In the genomic region with DNA sequence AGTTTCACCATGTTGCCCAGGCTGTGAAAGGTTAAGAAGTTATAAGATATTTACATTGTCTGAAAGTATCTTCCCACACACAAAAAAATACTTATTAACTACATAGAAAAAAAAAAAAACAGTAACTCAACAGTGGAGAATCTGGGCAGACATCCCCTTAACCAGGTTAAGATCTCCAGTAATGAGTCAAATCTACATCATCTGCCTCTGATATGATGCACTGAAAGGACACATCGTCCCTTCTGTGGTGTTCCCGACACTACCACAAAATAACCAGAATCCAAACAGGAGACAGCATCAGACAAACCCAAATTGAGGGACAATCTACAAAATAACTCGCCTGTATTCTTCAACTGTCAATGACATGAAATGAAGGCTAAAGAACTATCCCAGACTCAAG, we compare ENCODE assay signal across 17 cellular contexts. TPM values are rescaled to one million over a fixed set of nuclear protein-coding genes. Genes with fewer than 3 reads are reported as not detected.
DNase-seq lines count a peak whose midpoint lies in the region; TF ChIP-seq lines count a peak whose summit lies in the region.
"Had no signal": no experiment of that assay in that cellular context is flagged by ENCODE, and none has a peak within 500 bp of the region (broad histone marks: within the 10 kb centered on the region; RNA-seq: fewer than 3 reads in every experiment).

No MANE protein-coding gene starts in this region.

- no peaks in the 10 kb centered on the region for H3K36me3 Mint-ChIP-seq in chondrocyte (ENCODE audit: low read depth)
- H3K36me3 Mint-ChIP-seq: CD4-positive, alpha-beta memory T cell had no signal

- intact Hi-C loops in lower leg skin (cut with DNase I; ENCODE audit: low total_unique reads) (no loop called here), dorsolateral prefrontal cortex (cut with DNase I) (no loop called here)

- H3K4me3 ChIP-seq in skeletal muscle cell (ENCODE audit: low read depth, low read length) (no peak overlapping the region), lower leg skin (ENCODE audit: low read depth, poor library complexity, severe bottlenecking) (no peak overlapping the region), dorsolateral prefrontal cortex (no peak overlapping the region)
- H3K4me3 ChIP-seq: BLaER1 had no signal

- no peaks in the 10 kb centered on the region for H3K9me3 Mint-ChIP-seq in chondrocyte (ENCODE audit: low read depth)
- H3K9me3 Mint-ChIP-seq: CD4-positive, alpha-beta memory T cell had no signal

- in situ Hi-C loops in Caki2 (cut with HindIII; ENCODE audit: low pct_unique_long_range_greater_than_20kb, low sequenced_read_pairs) = no loop called here

- DNase-seq in Caki2 (ENCODE audit: low read depth) (peak; percentile 32), LHCN-M2 (ENCODE audit: low read depth) (peak; percentile 74), chondrocyte (ENCODE audit: low spot score) (no peak), skeletal muscle cell (ENCODE audit: low read depth) (peak; percentile 49), lower leg skin (ENCODE audit: low spot score in 2 of 2) (no peak), dorsolateral prefrontal cortex (no peak)
- DNase-seq in activated CD8-positive, alpha-beta memory T cell treated with anti-CD3 and anti-CD28 coated beads, Interleukin-2, amount 50 U/mL, for 48 hours = no peak
- DNase-seq: CD4-positive, alpha-beta memory T cell; DMS53; KG1; NCI-H1417 treated with DMSO at 0.1 percent for 48 hours; NCI-H187 treated with DMSO at 0.1 percent for 48 hours; NCI-H2227 treated with DMSO at 0.1 percent for 48 hours; NCI-H510A treated with DMSO at 0.1 percent for 48 hours; NCI-H774; SHP77 had no signal

- peaks cover 23% of the 10 kb centered on the region for H3K4me1 Mint-ChIP-seq in chondrocyte (ENCODE audit: low read depth)

- no peak for TF ChIP-seq POLR2A in lower leg skin (IDR thresholded peaks at IDR 0.05)

- H3K27ac Mint-ChIP-seq in chondrocyte (ENCODE audit: unreplicated experiment) = peak overlapping the region; percentile 50

- no peak overlapping the region for H3K4me3 Mint-ChIP-seq in chondrocyte (ENCODE audit: unreplicated experiment)
- H3K4me3 Mint-ChIP-seq: CD4-positive, alpha-beta memory T cell had no signal

- WGBS in lower leg skin, 2 donors = 91 to 96% methylated on average over 3 of the region's 3 CpGs

- TF ChIP-seq CTCF in chondrocyte (IDR thresholded peaks at IDR 0.05) = no peak
- TF ChIP-seq CTCF in lower leg skin (IDR thresholded peaks at IDR 0.05) = no peak
- TF ChIP-seq CTCF in dorsolateral prefrontal cortex (IDR thresholded peaks at IDR 0.05 in 54 of 56, conservative IDR thresholded peaks at IDR 0.05 in 2 of 56; ENCODE audit: low read depth in 1 of 56, partially characterized antibody in 56 of 56) = no peak

- no peaks in the 10 kb centered on the region for H3K27me3 Mint-ChIP-seq in chondrocyte (ENCODE audit: low read depth)

- no peaks in the 10 kb centered on the region for H3K27me3 ChIP-seq in dorsolateral prefrontal cortex
- H3K27me3 ChIP-seq: BLaER1 had no signal

- H3K27ac ChIP-seq in dorsolateral prefrontal cortex = no peak overlapping the region
- H3K27ac ChIP-seq: BLaER1 had no signal

RNA-seq across cellular contexts. Expression of a gene that starts 40.0 kb away (rescaled TPM):
- total RNA-seq in Caki2 (2014; rRNA removed; shearing (Covaris generic); ENCODE audit: low replicate concordance) = 14.3 and 16.2 TPM in 2 replicates
- 11.9 and 16.4 TPM in 2 replicates for total RNA-seq in LHCN-M2 (2014; rRNA removed)
- 5.8 TPM for polyA plus RNA-seq in LHCN-M2 (2012)
- 30.1 to 32.5 TPM (median 31.5 TPM) in 3 replicates for total RNA-seq in chondrocyte
- total RNA-seq in lower leg skin = 10 to 100 TPM; 11.1 to 30.2 (median 22.5) TPM
- total RNA-seq in dorsolateral prefrontal cortex = 100 to 1,000 TPM in 112 of 120 experiments, 10 to 100 TPM in 8; 82.8 to 193 (median 119) TPM

RNA-seq across cellular contexts. Expression of a gene that starts 52.0 kb away (rescaled TPM):
- total RNA-seq in Caki2 (2014; rRNA removed; shearing (Covaris generic); ENCODE audit: low replicate concordance) = 46.9 and 68.3 TPM in 2 replicates
- total RNA-seq in LHCN-M2 (2014; rRNA removed) (25.5 and 30.2 TPM in 2 replicates), chondrocyte (76.5 to 77.8 TPM (median 77.6 TPM) in 3 replicates), lower leg skin (10 to 100 TPM in 2 of 4 donors, 1 to 10 TPM in 2; 7.9 to 15.9 (median 10.0) TPM), dorsolateral prefrontal cortex (10 to 100 TPM in 26 of 120 experiments, 1 to 10 TPM in 94; 3.4 to 15.7 (median 7.1) TPM)
- 43.9 TPM for polyA plus RNA-seq in LHCN-M2 (2012)

Comparison
In these comparisons a context has a peak if more than half of its experiments do, and no peak if none do; other contexts are left out.
1. DNase-seq: peak in Caki2 (single experiment), LHCN-M2 (single experiment) and skeletal muscle cell (single experiment); none in chondrocyte (single experiment), lower leg skin (0 of 2), dorsolateral prefrontal cortex (0 of 10) and activated CD8-positive, alpha-beta memory T cell treated with anti-CD3 and anti-CD28 coated beads, Interleukin-2, amount 50 U/mL, for 48 hours (single experiment).